In the genomic region with DNA sequence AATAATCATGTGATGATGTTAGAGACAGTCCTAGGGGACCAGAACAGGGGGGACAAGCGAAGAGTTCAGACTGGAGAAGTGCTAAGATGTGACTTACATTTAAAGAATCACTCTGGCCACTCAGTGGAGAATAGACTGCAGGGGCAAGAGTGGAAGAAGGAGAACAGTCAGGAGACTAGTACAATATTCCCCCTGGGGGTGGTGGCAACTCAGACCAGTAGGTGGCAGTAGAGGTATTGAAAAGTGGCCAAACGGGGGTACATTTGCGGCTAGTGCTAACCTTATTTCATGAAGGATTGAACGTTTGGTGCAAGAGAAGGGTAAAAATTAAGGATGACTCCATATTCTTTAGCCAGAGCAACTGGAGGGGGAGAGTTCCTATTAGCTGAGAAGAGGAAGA, we compare ENCODE assay signal across 8 cellular contexts. TPM values are rescaled to one million over a fixed set of nuclear protein-coding genes. Genes with fewer than 3 reads are reported as not detected.
DNase-seq lines count a peak whose midpoint lies in the region; ATAC-seq and TF ChIP-seq lines count a peak whose summit lies in the region.

No MANE protein-coding gene starts in this region.

- H3K9me3 ChIP-seq in OCI-LY1 (ENCODE audit: low read length) (no peaks in the 10 kb centered on the region), osteoblast (ENCODE audit: low read depth, low read length) (no peaks in the 10 kb centered on the region)

- DNase-seq in DMS 273 (lab: John Stamatoyannopoulos, UW; ENCODE audit: unreplicated experiment) (peak; percentile 90), HK-2 (ENCODE audit: unreplicated experiment) (peak; percentile 42), activated T-cell treated with anti-CD3 and anti-CD28 coated beads for 48 hours (ENCODE audit: low read depth) (peak; percentile 15), fibroblast of the aortic adventitia (ENCODE audit: low read depth) (peak; percentile 56), osteoblast (ENCODE audit: insufficient read length, low spot score, missing footprints) (peak; percentile 67)

- ATAC-seq in HG03045 (IDR thresholded peaks at IDR 0.05; ENCODE audit: unreplicated experiment) (no peak), HG03139 (IDR thresholded peaks at IDR 0.05; ENCODE audit: unreplicated experiment) (no peak)

- TF ChIP-seq CTCF in OCI-LY1 (IDR thresholded peaks at IDR 0.05; ENCODE audit: low read length) (peak; percentile 52; the same call in 1 of the 2 replicates), fibroblast of the aortic adventitia (IDR thresholded peaks at IDR 0.05; ENCODE audit: insufficient read depth, low read length) (peak; percentile 76), osteoblast (IDR thresholded peaks at IDR 0.05; ENCODE audit: extremely low read depth, low read depth, low read length) (peak; percentile 82)

- no peak overlapping the region for H3K4me3 ChIP-seq in OCI-LY1 (ENCODE audit: low read depth, low read length, poor library complexity, severe bottlenecking)
- no peak overlapping the region for H3K4me3 ChIP-seq in fibroblast of the aortic adventitia (ENCODE audit: low read depth, low read length)
- H3K4me3 ChIP-seq in osteoblast (ENCODE audit: insufficient read depth, low read length) = no peak overlapping the region

- H3K27ac ChIP-seq in OCI-LY1 (ENCODE audit: low read depth, low read length, poor library complexity, severe bottlenecking) (no peak overlapping the region), osteoblast (ENCODE audit: low read depth, low read length) (no peak overlapping the region)

- peaks cover 6% of the 10 kb centered on the region for H3K4me1 ChIP-seq in OCI-LY1 (ENCODE audit: insufficient read depth, low read length, severe bottlenecking)
- H3K4me1 ChIP-seq in osteoblast (ENCODE audit: insufficient read depth, low read length) = peaks cover 4% of the 10 kb centered on the region

- H3K27me3 ChIP-seq in OCI-LY1 (ENCODE audit: insufficient read depth, low read length) = no peaks in the 10 kb centered on the region
- peaks cover 22% of the 10 kb centered on the region for H3K27me3 ChIP-seq in osteoblast (ENCODE audit: insufficient read depth, low read length)

- no peak overlapping the region for H3K4me2 ChIP-seq in OCI-LY1 (ENCODE audit: low read length)
- H3K4me2 ChIP-seq in osteoblast (ENCODE audit: insufficient read depth, low read length) = no peak overlapping the region

- no peaks in the 10 kb centered on the region for H3K79me2 ChIP-seq in OCI-LY1 (ENCODE audit: insufficient read depth, low read length)
- no peaks in the 10 kb centered on the region for H3K79me2 ChIP-seq in osteoblast (ENCODE audit: insufficient read depth, low read length)

- H2AFZ ChIP-seq in OCI-LY1 (ENCODE audit: low read length) = no peak overlapping the region
- H2AFZ ChIP-seq in osteoblast (ENCODE audit: low read length) = no peak overlapping the region

- H4K20me1 ChIP-seq in OCI-LY1 (ENCODE audit: insufficient read depth, low read length) (no peaks in the 10 kb centered on the region), osteoblast (ENCODE audit: insufficient read depth, low read length) (no peaks in the 10 kb centered on the region)

- no peak overlapping the region for H3K9ac ChIP-seq in OCI-LY1 (ENCODE audit: low read length)

- no peaks in the 10 kb centered on the region for H3K36me3 ChIP-seq in OCI-LY1 (ENCODE audit: insufficient read depth, low read length)
- H3K36me3 ChIP-seq in osteoblast (ENCODE audit: insufficient read depth, low read length) = no peaks in the 10 kb centered on the region

- H3F3A ChIP-seq in OCI-LY1 (ENCODE audit: insufficient read depth, low read length) = no peaks in the 10 kb centered on the region

- H3K9me2 ChIP-seq in OCI-LY1 (ENCODE audit: low read depth, low read length) = no peaks in the 10 kb centered on the region

RNA-seq across cellular contexts. Expression of a gene that starts 2.7 kb away (rescaled TPM):
- total RNA-seq in fibroblast of the aortic adventitia (ENCODE audit: low replicate concordance) (0.18 and 0.90 TPM in 2 replicates), osteoblast (not detected in 2 replicates)

RNA-seq across cellular contexts. Expression of a gene that starts 4.7 kb away (rescaled TPM):
- total RNA-seq in fibroblast of the aortic adventitia (ENCODE audit: low replicate concordance) = 15.9 and 40.8 TPM in 2 replicates
- total RNA-seq in osteoblast = 15.9 and 16.5 TPM in 2 replicates

Comparison
In these comparisons a context has a peak if more than half of its experiments do, and no peak if none do; other contexts are left out.
1. DNase-seq: peak in every context shown above with its lines; median percentile 90 in DMS 273; 67 in osteoblast; 56 in fibroblast of the aortic adventitia; 42 in HK-2; 15 in activated T-cell treated with anti-CD3 and anti-CD28 coated beads for 48 hours.